Comparison of ENCODE assay signal across 14 cellular contexts in genomic region chr17:40699359-40699758, GRCh38. TPM values are rescaled to one million over a fixed set of nuclear protein-coding genes. Genes with fewer than 3 reads are reported as not detected.
"Had no signal": no experiment of that assay in that cellular context is flagged by ENCODE, and none has a peak within 500 bp of the region (broad histone marks: within the 10 kb centered on the region; RNA-seq: fewer than 3 reads in every experiment).

No MANE protein-coding gene starts in this region.

- H3K27ac ChIP-seq: brain microvascular endothelial cell, esophagus muscularis mucosa, left lung, parathyroid adenoma, suprapubic skin had no signal

- H3K27ac Mint-ChIP-seq: activated B cell treated with CpG ODN at 0.5 μM for 24 hours had no signal

- H3K4me1 Mint-ChIP-seq: activated B cell treated with CpG ODN at 0.5 μM for 24 hours had no signal

- H3K4me3 ChIP-seq: esophagus muscularis mucosa, left lung, suprapubic skin had no signal

- H3K36me3 ChIP-seq: brain microvascular endothelial cell, esophagus muscularis mucosa, left lung, suprapubic skin had no signal

- H2AFZ ChIP-seq: parathyroid adenoma had no signal

- H3K79me2 ChIP-seq: parathyroid adenoma had no signal

- H3K9me3 ChIP-seq: esophagus muscularis mucosa, left lung, suprapubic skin had no signal

- DNase-seq: activated B cell treated with CpG ODN at 0.5 μM for 24 hours; activated CD4-positive, alpha-beta T cell treated with anti-CD3 and anti-CD28 coated beads, Interleukin-2, amount 50 U/mL, for 1 hour; activated naive CD4-positive, alpha-beta T cell treated with anti-CD3 and anti-CD28 coated beads, Interleukin-2, amount 50 U/mL, for 16 hours; brain microvascular endothelial cell; head of caudate nucleus; islet precursor cell; left lung; mesendoderm; stimulated activated naive CD4-positive, alpha-beta T cell; T-helper 2 cell had no signal

- H3K9me3 Mint-ChIP-seq: activated B cell treated with CpG ODN at 0.5 μM for 24 hours had no signal

- H3K4me3 Mint-ChIP-seq: activated B cell treated with CpG ODN at 0.5 μM for 24 hours had no signal

- H3K4me1 ChIP-seq: esophagus muscularis mucosa, parathyroid adenoma had no signal

RNA-seq across cellular contexts. Expression of gene KRT24, which starts 4.2 kb away (rescaled TPM):
- total RNA-seq: activated B cell treated with CpG ODN at 0.5 μM for 24 hours, left lung, suprapubic skin had no signal

RNA-seq across cellular contexts. Expression of gene KRT222, which starts 34.4 kb away (rescaled TPM):
- total RNA-seq: activated B cell treated with CpG ODN at 0.5 μM for 24 hours had no signal

RNA-seq across cellular contexts. Expression of gene KRT25, which starts 55.8 kb away (rescaled TPM):
- total RNA-seq: activated B cell treated with CpG ODN at 0.5 μM for 24 hours, esophagus muscularis mucosa, left lung, urinary bladder had no signal
